ENCODE assay signal across 1 cellular context in the genomic region with DNA sequence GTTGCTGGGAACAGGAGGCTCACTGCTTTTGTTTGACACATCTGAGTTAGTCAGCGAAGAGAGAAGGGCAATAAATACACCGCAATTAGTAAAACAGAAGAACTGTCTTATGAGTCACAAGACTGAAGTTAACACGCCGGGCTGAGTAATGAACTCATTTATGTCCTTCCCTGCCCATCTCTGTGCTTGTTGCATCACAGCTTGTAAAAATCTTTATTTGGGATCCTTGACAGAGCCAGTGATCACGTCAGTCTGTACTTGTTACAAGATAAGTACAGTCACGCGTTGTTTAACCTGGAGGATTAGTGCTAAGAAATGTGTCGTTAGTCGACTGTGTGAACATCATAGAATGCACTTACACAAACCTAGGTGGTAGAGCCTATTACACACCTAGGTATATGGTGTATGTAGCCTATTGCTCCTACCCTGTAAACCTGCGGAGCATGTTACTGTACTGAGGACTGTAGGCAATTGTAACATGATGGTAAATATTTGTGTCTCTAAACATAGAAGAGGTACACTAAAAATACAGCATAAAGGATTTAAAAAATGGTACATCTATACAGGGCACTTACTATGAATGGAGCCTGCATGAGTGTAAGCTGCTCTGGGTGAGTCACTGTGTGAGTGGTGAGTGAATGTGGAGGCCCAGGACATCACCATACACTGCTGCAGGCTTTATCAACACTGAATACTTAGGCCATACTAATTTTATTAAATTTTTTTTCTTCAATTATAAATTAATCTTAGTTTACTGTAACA.
TF ChIP-seq lines count a peak whose summit lies in the region.

No MANE protein-coding gene starts in this region.

TF ChIP-seq in WTC11, 78 proteins besides CTCF, POLR2A, EP300 and RAD21 (continued from another document):
- TF ChIP-seq, protein P1, sequence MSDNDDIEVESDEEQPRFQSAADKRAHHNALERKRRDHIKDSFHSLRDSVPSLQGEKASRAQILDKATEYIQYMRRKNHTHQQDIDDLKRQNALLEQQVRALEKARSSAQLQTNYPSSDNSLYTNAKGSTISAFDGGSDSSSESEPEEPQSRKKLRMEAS (CRISPR knock-in tag; IDR thresholded peaks at IDR 0.05) = no peak
- TF ChIP-seq ZNF512 (CRISPR knock-in tag; IDR thresholded peaks at IDR 0.05; ENCODE audit: borderline replicate concordance) (no peak), ZNF263 (CRISPR knock-in tag; IDR thresholded peaks at IDR 0.05; ENCODE audit: low read depth) (no peak), ZNF317 (CRISPR knock-in tag; IDR thresholded peaks at IDR 0.05; ENCODE audit: borderline replicate concordance, low read depth) (no peak), ZNF138 (CRISPR knock-in tag; conservative IDR thresholded peaks at IDR 0.05) (no peak)
